Comparison of ENCODE assay signal across 14 cellular contexts in the genomic region with DNA sequence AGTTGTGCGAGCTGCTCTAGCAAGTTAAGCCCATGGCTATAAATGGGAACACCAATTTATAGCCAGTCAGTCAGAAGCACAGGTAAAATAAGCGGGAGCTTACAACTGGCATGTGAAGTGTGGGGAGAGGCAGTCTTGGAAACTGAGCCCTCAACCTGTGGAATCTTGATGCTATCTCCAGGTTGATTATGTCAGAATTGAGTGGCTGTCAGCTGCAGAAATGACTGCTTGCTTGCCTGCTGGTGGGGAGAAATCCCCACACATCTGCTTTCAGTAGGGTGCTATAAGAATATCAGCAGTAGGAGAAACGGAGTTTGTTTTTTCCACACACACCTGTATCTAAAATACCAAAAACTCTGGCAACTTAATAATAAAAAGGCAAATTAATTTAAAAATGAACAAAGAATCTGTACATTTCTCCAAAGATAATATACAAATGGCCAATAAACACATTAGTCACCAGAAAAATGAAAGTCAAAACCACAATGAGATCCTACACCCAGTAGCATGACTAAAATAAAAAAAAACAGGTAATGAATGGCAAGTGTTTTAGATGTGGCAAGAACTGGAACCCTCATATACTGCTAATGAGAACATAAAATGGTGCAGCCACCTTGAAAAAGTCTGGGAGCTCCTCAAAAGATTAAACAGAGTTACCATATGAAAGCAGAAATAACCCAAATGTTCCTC. TPM values are rescaled to one million over a fixed set of nuclear protein-coding genes. Genes with fewer than 3 reads are reported as not detected.
A peak's percentile ranks its signal among the peaks of the same experiment; 100 is the strongest.
DNase-seq lines count a peak whose midpoint lies in the region; ATAC-seq and TF ChIP-seq lines count a peak whose summit lies in the region.
"Had no signal": no experiment of that assay in that cellular context is flagged by ENCODE, and none has a peak within 500 bp of the region (broad histone marks: within the 10 kb centered on the region; RNA-seq: fewer than 3 reads in every experiment).

No MANE protein-coding gene starts in this region.

- H3K9me3 ChIP-seq in cardiac muscle cell (ENCODE audit: low read depth) (no peaks in the 10 kb centered on the region), MM.1S (replicated peaks; ENCODE audit: insufficient read depth, low read length) (no peaks in the 10 kb centered on the region)

- intact Hi-C loops in left cardiac atrium (cut with DNase I), result no loop called here

- no peak overlapping the region for H2AFZ ChIP-seq in MM.1S (ENCODE audit: low read length)

- H3F3A ChIP-seq in MM.1S (ENCODE audit: insufficient read depth, low read length), result peaks cover 4% of the 10 kb centered on the region; the same call in 1 of the 2 replicates

- H3K9me3 Mint-ChIP-seq in stimulated activated naive CD8-positive, alpha-beta T cell treated with anti-CD3 and anti-CD28 coated beads, Interleukin-15, amount 100 ng/mL, for 72 hours, result no peaks in the 10 kb centered on the region
- no peaks in the 10 kb centered on the region for H3K9me3 Mint-ChIP-seq in type B pancreatic cell

- H3K27ac Mint-ChIP-seq in stimulated activated naive CD8-positive, alpha-beta T cell treated with anti-CD3 and anti-CD28 coated beads, Interleukin-15, amount 100 ng/mL, for 72 hours, result no peak overlapping the region
- no peak overlapping the region for H3K27ac Mint-ChIP-seq in type B pancreatic cell
- H3K27ac Mint-ChIP-seq: B cell, T-helper 17 cell had no signal

- H3K27ac ChIP-seq in cardiac muscle cell (peak overlapping the region; percentile 79), MM.1S (ENCODE audit: low read length) (no peak overlapping the region)

- H3K4me2 ChIP-seq in MM.1S (ENCODE audit: low read depth, low read length), result no peak overlapping the region

- no peak overlapping the region for H3K4me3 Mint-ChIP-seq in stimulated activated naive CD8-positive, alpha-beta T cell treated with anti-CD3 and anti-CD28 coated beads, Interleukin-15, amount 100 ng/mL, for 72 hours
- no peak overlapping the region for H3K4me3 Mint-ChIP-seq in type B pancreatic cell
- H3K4me3 Mint-ChIP-seq: B cell, T-helper 17 cell had no signal

- no peaks in the 10 kb centered on the region for H3K36me3 ChIP-seq in cardiac muscle cell
- no peaks in the 10 kb centered on the region for H3K36me3 ChIP-seq in MM.1S (replicated peaks; ENCODE audit: insufficient read depth, low read length)

- TF ChIP-seq CTCF in cardiac muscle cell (IDR thresholded peaks at IDR 0.05; ENCODE audit: low read depth, low read length) (no peak), MM.1S (IDR thresholded peaks at IDR 0.05; ENCODE audit: low read length) (no peak), type B pancreatic cell (conservative IDR thresholded peaks at IDR 0.05) (no peak)

- no peaks in the 10 kb centered on the region; the same call in 1 of the 2 replicates for H4K20me1 ChIP-seq in MM.1S (ENCODE audit: insufficient read depth, low read length)

- H3K27me3 Mint-ChIP-seq in stimulated activated naive CD8-positive, alpha-beta T cell treated with anti-CD3 and anti-CD28 coated beads, Interleukin-15, amount 100 ng/mL, for 72 hours, result no peaks in the 10 kb centered on the region
- no peaks in the 10 kb centered on the region for H3K27me3 Mint-ChIP-seq in type B pancreatic cell
- H3K27me3 Mint-ChIP-seq: B cell, T-helper 17 cell had no signal

- H3K4me1 ChIP-seq in cardiac muscle cell (ENCODE audit: low read depth) (peaks cover 28% of the 10 kb centered on the region), MM.1S (ENCODE audit: low read length) (peaks cover 5% of the 10 kb centered on the region; the same call in 1 of the 2 replicates)

- no peak overlapping the region for H3K9ac ChIP-seq in MM.1S (ENCODE audit: low read length)

- H3K4me3 ChIP-seq in cardiac muscle cell (no peak overlapping the region), MM.1S (ENCODE audit: low read length) (no peak overlapping the region)

- H3K4me1 Mint-ChIP-seq in stimulated activated naive CD8-positive, alpha-beta T cell treated with anti-CD3 and anti-CD28 coated beads, Interleukin-15, amount 100 ng/mL, for 72 hours, result peaks cover 20% of the 10 kb centered on the region
- H3K4me1 Mint-ChIP-seq in type B pancreatic cell (ENCODE audit: unreplicated experiment), result peaks cover 11% of the 10 kb centered on the region

- H3K27me3 ChIP-seq in cardiac muscle cell (no peaks in the 10 kb centered on the region), MM.1S (replicated peaks; ENCODE audit: insufficient read depth, low read length) (no peaks in the 10 kb centered on the region)

- DNase-seq in cardiac muscle cell (ENCODE audit: low read depth in 1 of 2, low spot score in 1 of 2) (no peak), left cardiac atrium (no peak), MM.1S (peak; percentile 17), fibroblast of peridontal ligament (ENCODE audit: extremely low read depth) (peak; percentile 33), type B pancreatic cell (ENCODE audit: extremely low spot score, unreplicated experiment) (no peak), NCI-H226 (no peak)
- DNase-seq in stimulated activated naive CD8-positive, alpha-beta T cell treated with anti-CD3 and anti-CD28 coated beads, Interleukin-15, amount 100 ng/mL, for 72 hours, result peak in 1 of 2 donors; percentile 18
- DNase-seq: dermis blood vessel endothelial cell, NCI-H1092 treated with DMSO at 0.1 percent for 48 hours, NCI-H510A treated with DMSO at 0.1 percent for 48 hours, right cardiac atrium, T-helper 17 cell had no signal

- peaks cover 6% of the 10 kb centered on the region for H3K36me3 Mint-ChIP-seq in type B pancreatic cell

- ATAC-seq in left cardiac atrium (no peak), HG02623 (IDR thresholded peaks at IDR 0.05; ENCODE audit: unreplicated experiment) (no peak)
- ATAC-seq in stimulated activated naive CD8-positive, alpha-beta T cell treated with anti-CD3 and anti-CD28 coated beads, Interleukin-15, amount 100 ng/mL, for 72 hours, result peak; percentile 98
- ATAC-seq: right cardiac atrium, T-helper 17 cell had no signal

- no peaks in the 10 kb centered on the region for H3K9me2 ChIP-seq in MM.1S (replicated peaks; ENCODE audit: insufficient read depth, low read length)

- peaks cover 28% of the 10 kb centered on the region for H3K79me2 ChIP-seq in MM.1S (ENCODE audit: low read length)

RNA-seq across cellular contexts. Expression of a gene that starts 26.0 kb away (rescaled TPM):
- total RNA-seq in cardiac muscle cell, result 133 and 138 TPM in 2 replicates
- polyA plus RNA-seq in cardiac muscle cell, result 136 and 145 TPM in 2 replicates
- total RNA-seq in left cardiac atrium, result 100 to 1,000 TPM; 328 to 374 TPM
- 96.8 and 120 TPM in 2 replicates for total RNA-seq in type B pancreatic cell (ENCODE audit: low replicate concordance)

Comparison
In these comparisons a context has a peak if more than half of its experiments do, and no peak if none do; other contexts are left out.
1. DNase-seq: peak in MM.1S (single experiment) and fibroblast of peridontal ligament (single experiment); none in cardiac muscle cell (0 of 2), left cardiac atrium (single experiment), type B pancreatic cell (single experiment) and NCI-H226 (single experiment).